Comparison of ENCODE assay signal across 9 cellular contexts in genomic region chr2:241817821-241818215, GRCh38. TPM values are rescaled to one million over a fixed set of nuclear protein-coding genes. Genes with fewer than 3 reads are reported as not detected.
"Had no signal": no experiment of that assay in that cellular context is flagged by ENCODE, and none has a peak within 500 bp of the region (broad histone marks: within the 10 kb centered on the region; RNA-seq: fewer than 3 reads in every experiment).

No MANE protein-coding gene starts in this region.

RNA-seq across cellular contexts. Expression of gene NEU4, which starts 8.8 kb away (rescaled TPM):
- total RNA-seq: activated naive CD4-positive, alpha-beta T cell treated with anti-CD3 and anti-CD28 coated beads for 36 hours; bronchial epithelial cell; MCF 10A; SK-MEL-5 had no signal

RNA-seq across cellular contexts. Expression of gene PDCD1, which starts 40.9 kb away (rescaled TPM):
- total RNA-seq: bronchial epithelial cell, MCF 10A, OCI-LY7, PC-9, SK-MEL-5 had no signal

RNA-seq across cellular contexts. Expression of gene GAL3ST2, which starts 41.2 kb away (rescaled TPM):
- total RNA-seq: activated CD4-positive, alpha-beta T cell treated with anti-CD3 and anti-CD28 coated beads, Interleukin-2, amount 10 ng/mL, durations not matched to agents 7 days and 5 days; activated naive CD4-positive, alpha-beta T cell treated with anti-CD3 and anti-CD28 coated beads for 36 hours; bronchial epithelial cell; MCF 10A; Right ventricle myocardium inferior; SK-MEL-5 had no signal

RNA-seq across cellular contexts. Expression of gene RTP5, which starts 51.7 kb away (rescaled TPM):
- total RNA-seq: activated CD4-positive, alpha-beta T cell treated with anti-CD3 and anti-CD28 coated beads, Interleukin-2, amount 10 ng/mL, durations not matched to agents 7 days and 5 days; activated CD8-positive, alpha-beta T cell treated with anti-CD3 and anti-CD28 coated beads, Interleukin-2, amount 10 ng/mL, durations not matched to agents 7 days and 5 days; activated naive CD4-positive, alpha-beta T cell treated with anti-CD3 and anti-CD28 coated beads for 36 hours; bronchial epithelial cell; MCF 10A; OCI-LY7; PC-9; Right ventricle myocardium inferior; SK-MEL-5 had no signal
